Comparison of ENCODE assay signal across 14 cellular contexts in the genomic region with DNA sequence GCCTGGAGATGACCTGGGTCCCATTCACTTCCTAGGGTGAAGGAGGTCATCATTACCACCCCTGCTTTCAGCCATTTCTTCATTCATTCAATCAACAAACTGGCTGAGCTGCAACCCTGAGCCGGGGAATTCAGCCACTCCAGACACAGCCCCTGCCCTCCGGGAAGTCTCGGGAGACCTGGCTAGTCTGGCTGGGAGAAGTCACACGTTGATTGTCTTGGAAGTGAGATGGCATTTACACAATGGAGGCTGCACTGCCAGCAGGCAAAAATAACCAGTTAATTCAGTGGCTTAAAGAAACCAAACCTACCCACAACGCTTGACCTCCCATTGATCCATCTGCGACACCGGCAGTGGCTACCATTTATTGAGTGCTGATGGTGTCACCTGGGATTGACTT. TPM values are rescaled to one million over a fixed set of nuclear protein-coding genes. Genes with fewer than 3 reads are reported as not detected.
A peak's percentile ranks its signal among the peaks of the same experiment; 100 is the strongest.
DNase-seq lines count a peak whose midpoint lies in the region; ATAC-seq and TF ChIP-seq lines count a peak whose summit lies in the region.
"Had no signal": no experiment of that assay in that cellular context is flagged by ENCODE, and none has a peak within 500 bp of the region (broad histone marks: within the 10 kb centered on the region; RNA-seq: fewer than 3 reads in every experiment).

No MANE protein-coding gene starts in this region.

- POLR2A ChIA-PET in naive thymus-derived CD4-positive, alpha-beta T cell (lab: Charles Lee) = interaction anchor here (3.0 kb wide), 1 partner anchor 82 kb away, joined by 36 read pairs; no protein-coding TSS in a partner anchor

- H3K27me3 ChIP-seq in naive thymus-derived CD4-positive, alpha-beta T cell (ENCODE audit: control insufficient read depth in 2 of 2, insufficient read depth in 2 of 2, low read length in 2 of 2) = peaks cover 0 to 7% of the 10 kb centered on the region in 2 donors
- H3K27me3 ChIP-seq in suprapubic skin (no peaks in the 10 kb centered on the region), left lung (peaks cover 0 to 39% of the 10 kb centered on the region in 2 donors)

- H3K9me3 ChIP-seq in naive thymus-derived CD4-positive, alpha-beta T cell (ENCODE audit: control insufficient read depth in 2 of 3, low read length in 3 of 3) = no peaks in the 10 kb centered on the region
- H3K9me3 ChIP-seq in suprapubic skin (no peaks in the 10 kb centered on the region), left lung (no peaks in the 10 kb centered on the region)

- H3K9me3 Mint-ChIP-seq in naive thymus-derived CD4-positive, alpha-beta T cell = no peaks in the 10 kb centered on the region
- H3K9me3 Mint-ChIP-seq: activated B cell treated with CpG ODN at 0.5 μM for 24 hours; activated T-helper 2 cell treated with anti-CD3 and anti-CD28 coated beads, Interferon-gamma antibody, Interleukin-2, Interleukin-4, amounts not matched to agents 10 μg/mL and 5 μg/mL and 100 μg/mL, durations not matched to agents 14 hours and 24 hours and 36 hours; T-helper 2 cell treated with Interferon-gamma antibody and Interleukin-4, amounts not matched to agents 5 μg/mL and 100 μg/mL, for 36 hours had no signal

- CTCF ChIA-PET in naive thymus-derived CD4-positive, alpha-beta T cell (lab: Charles Lee) = interaction anchor here (1.1 kb wide), 1 partner anchor 62 kb away, joined by 3 read pairs; no protein-coding TSS in a partner anchor

- TF ChIP-seq EP300 in suprapubic skin (IDR thresholded peaks at IDR 0.05) = no peak

- H3K4me3 Mint-ChIP-seq in naive thymus-derived CD4-positive, alpha-beta T cell = peak overlapping the region in 4 of 10 donors; percentile 43 to 93 (median 68)
- H3K4me3 Mint-ChIP-seq: T-helper 2 cell treated with Interferon-gamma antibody and Interleukin-4, amounts not matched to agents 5 μg/mL and 100 μg/mL, for 36 hours had no signal

- intact Hi-C loops in naive thymus-derived CD4-positive, alpha-beta T cell (cut with micrococcal nuclease) = loop anchor here (2.0 to 10.0 kb wide), 8 partner anchors 37 to 1245 kb away; partner anchors contain the start of genes RAB22A (in 1 of the 2), RAE1 (in 1 of the 2), RBM38 (in 1 of the 2) and RTF2 (in 1 of the 2)
- intact Hi-C loops in left lung (cut with DNase I) = no loop called here

- H3K36me3 ChIP-seq in naive thymus-derived CD4-positive, alpha-beta T cell (ENCODE audit: control insufficient read depth in 2 of 3, insufficient read depth in 3 of 3, low read length in 3 of 3) = peaks cover 0 to 4% (median 0%) of the 10 kb centered on the region in 3 experiments
- H3K36me3 ChIP-seq in suprapubic skin (no peaks in the 10 kb centered on the region), left lung (no peaks in the 10 kb centered on the region)

- TF ChIP-seq POLR2A in suprapubic skin (IDR thresholded peaks at IDR 0.05) = no peak

- H3K4me1 Mint-ChIP-seq in naive thymus-derived CD4-positive, alpha-beta T cell = peaks cover 15 to 54% (median 44%) of the 10 kb centered on the region in 7 donors

- peaks cover 0 to 2% (median 0%) of the 10 kb centered on the region in 5 donors for H3K36me3 Mint-ChIP-seq in naive thymus-derived CD4-positive, alpha-beta T cell

- DNase-seq in ELF-1 (ENCODE audit: low read depth, low spot score) (peak; percentile 87), suprapubic skin (ENCODE audit: low spot score in 2 of 2) (no peak), left lung (no peak), omental fat pad (ENCODE audit: low spot score) (no peak)
- DNase-seq in naive thymus-derived CD4-positive, alpha-beta T cell = no peak
- DNase-seq: activated B cell treated with CpG ODN at 0.5 μM for 24 hours, caudate nucleus, midbrain, MM.1S had no signal

- no peak overlapping the region for H3K4me3 ChIP-seq in naive thymus-derived CD4-positive, alpha-beta T cell (ENCODE audit: low read length)
- no peak overlapping the region for H3K4me3 ChIP-seq in suprapubic skin
- no peak overlapping the region for H3K4me3 ChIP-seq in left lung

- ATAC-seq in naive thymus-derived CD4-positive, alpha-beta T cell = no peak
- no peak for ATAC-seq in left lung
- ATAC-seq in HG03039 (IDR thresholded peaks at IDR 0.05; ENCODE audit: unreplicated experiment) = no peak
- no peak for ATAC-seq in omental fat pad (ENCODE audit: low FRiP score)

- WGBS in suprapubic skin = 72% methylated on average over 7 of the region's 7 CpGs

- H3K27me3 Mint-ChIP-seq in naive thymus-derived CD4-positive, alpha-beta T cell = peaks cover 0 to 46% (median 0%) of the 10 kb centered on the region in 5 donors

- H3K27ac ChIP-seq in VCaP = peak overlapping the region; percentile 99
- H3K27ac ChIP-seq in naive thymus-derived CD4-positive, alpha-beta T cell (ENCODE audit: low read depth, low read length) = no peak overlapping the region
- peak overlapping the region; percentile 91 for H3K27ac ChIP-seq in suprapubic skin
- no peak overlapping the region for H3K27ac ChIP-seq in left lung
- H3K27ac ChIP-seq: SK-N-MC had no signal

- H3K27ac Mint-ChIP-seq in naive thymus-derived CD4-positive, alpha-beta T cell = peak overlapping the region in 7 of 9 donors; percentile 52 to 96 (median 82)
- H3K27ac Mint-ChIP-seq: activated T-helper 2 cell treated with anti-CD3 and anti-CD28 coated beads, Interferon-gamma antibody, Interleukin-2, Interleukin-4, amounts not matched to agents 10 μg/mL and 5 μg/mL and 100 μg/mL, durations not matched to agents 14 hours and 24 hours and 36 hours; T-helper 2 cell treated with Interferon-gamma antibody and Interleukin-4, amounts not matched to agents 5 μg/mL and 100 μg/mL, for 36 hours had no signal

- peak; percentile 12; the same call in 1 of the 2 replicates for TF ChIP-seq CTCF in VCaP (conservative IDR thresholded peaks at IDR 0.05)
- no peak for TF ChIP-seq CTCF in suprapubic skin (IDR thresholded peaks at IDR 0.05)
- TF ChIP-seq CTCF in left lung (IDR thresholded peaks at IDR 0.05) = no peak
- no peak for TF ChIP-seq CTCF in omental fat pad (IDR thresholded peaks at IDR 0.05)

- peaks cover 11 to 23% of the 10 kb centered on the region in 2 donors for H3K4me1 ChIP-seq in naive thymus-derived CD4-positive, alpha-beta T cell (ENCODE audit: control insufficient read depth in 2 of 2, insufficient read depth in 2 of 2, low read length in 2 of 2)
- peaks cover 70% of the 10 kb centered on the region for H3K4me1 ChIP-seq in suprapubic skin
- peaks cover 21 to 52% of the 10 kb centered on the region in 2 donors for H3K4me1 ChIP-seq in left lung

RNA-seq across cellular contexts. Expression of gene PMEPA1, which starts 2.0 kb away (rescaled TPM):
- total RNA-seq in naive thymus-derived CD4-positive, alpha-beta T cell = 1 to 10 TPM in 4 of 5 experiments, under 1 TPM in 1; 0.44 to 10.0 (median 9.0) TPM
- polyA plus RNA-seq in naive thymus-derived CD4-positive, alpha-beta T cell = 1 to 10 TPM; 3.1 to 4.0 TPM
- total RNA-seq in suprapubic skin = 10 to 100 TPM in 3 of 4 donors, 1 to 10 TPM in 1; 9.5 to 20.4 (median 16.2) TPM
- total RNA-seq in left lung = 100 to 1,000 TPM in 1 of 2 donors, 10 to 100 TPM in 1; 41.0 to 109 TPM
- 10 to 100 TPM; 10.4 to 42.7 (median 18.9) TPM for total RNA-seq in omental fat pad

Comparison
In these comparisons a context has a peak if more than half of its experiments do, and no peak if none do; other contexts are left out.
1. H3K27ac ChIP-seq: peak in VCaP (single experiment) and suprapubic skin (single experiment); none in naive thymus-derived CD4-positive, alpha-beta T cell (single experiment) and left lung (0 of 2).
2. intact Hi-C loops: an anchor here in naive thymus-derived CD4-positive, alpha-beta T cell (2.0 to 10.0 kb wide); none called in left lung.